18 cellular contexts compared by ENCODE assay signal in genomic region chr2:53865264-53865663, GRCh38. TPM values are rescaled to one million over a fixed set of nuclear protein-coding genes. Genes with fewer than 3 reads are reported as not detected.
DNase-seq lines count a peak whose midpoint lies in the region; ATAC-seq and TF ChIP-seq lines count a peak whose summit lies in the region.
"Had no signal": no experiment of that assay in that cellular context is flagged by ENCODE, and none has a peak within 500 bp of the region (broad histone marks: within the 10 kb centered on the region; RNA-seq: fewer than 3 reads in every experiment).

No MANE protein-coding gene starts in this region.

- peaks cover 30% of the 10 kb centered on the region for H3K36me3 Mint-ChIP-seq in progenitor cell of endocrine pancreas (ENCODE audit: insufficient read depth)
- peaks cover 36% of the 10 kb centered on the region for H3K36me3 Mint-ChIP-seq in osteocyte (ENCODE audit: unreplicated experiment)

- H3K27me3 ChIP-seq in RWPE2 (ENCODE audit: insufficient read depth, poor library complexity, severe bottlenecking), result no peaks in the 10 kb centered on the region
- H3K27me3 ChIP-seq: BE2C had no signal

- H3K36me3 ChIP-seq in RWPE2 (ENCODE audit: low read depth), result peaks cover 41% of the 10 kb centered on the region

- DNase-seq in GM04504 (ENCODE audit: low read depth), result peak; percentile 17
- DNase-seq in RWPE2 (ENCODE audit: low spot score), result no peak
- no peak for DNase-seq in progenitor cell of endocrine pancreas (ENCODE audit: low spot score, unreplicated experiment)
- no peak for DNase-seq in hypothalamus (lab: John Stamatoyannopoulos, UW)
- no peak for DNase-seq in osteocyte (ENCODE audit: extremely low spot score, unreplicated experiment)
- no peak for DNase-seq in GDM1 (lab: John Stamatoyannopoulos, UW)
- DNase-seq in glomerular visceral epithelial cell (ENCODE audit: extremely low spot score), result no peak
- DNase-seq: ACHN; BE2C; CD4-positive, alpha-beta memory T cell; DND-41; NCI-H1436 treated with DMSO at 0.1 percent for 48 hours; NCI-H2081; NCI-H510A treated with DMSO at 0.1 percent for 48 hours; OCI-M1 had no signal

- H3K4me1 ChIP-seq in RWPE2 (ENCODE audit: insufficient read depth, poor library complexity, severe bottlenecking), result peaks cover 3% of the 10 kb centered on the region
- H3K4me1 ChIP-seq: BE2C had no signal

- H3K4me3 Mint-ChIP-seq in progenitor cell of endocrine pancreas (ENCODE audit: low read depth) (no peak overlapping the region), osteocyte (ENCODE audit: unreplicated experiment) (no peak overlapping the region)
- H3K4me3 Mint-ChIP-seq: CD4-positive, alpha-beta memory T cell; IgD-negative memory B cell had no signal

- H3K27ac Mint-ChIP-seq in progenitor cell of endocrine pancreas (peak overlapping the region; percentile 55), osteocyte (ENCODE audit: unreplicated experiment) (no peak overlapping the region)

- H3K4me3 ChIP-seq in RWPE2 (ENCODE audit: severe bottlenecking), result no peak overlapping the region
- H3K4me3 ChIP-seq: HAP-1 had no signal

- no peaks in the 10 kb centered on the region for H3K27me3 Mint-ChIP-seq in progenitor cell of endocrine pancreas
- no peaks in the 10 kb centered on the region for H3K27me3 Mint-ChIP-seq in osteocyte (ENCODE audit: unreplicated experiment)
- H3K27me3 Mint-ChIP-seq: CD4-positive, alpha-beta memory T cell; IgD-negative memory B cell had no signal

- H3K4me1 Mint-ChIP-seq in progenitor cell of endocrine pancreas (ENCODE audit: low read depth) (no peaks in the 10 kb centered on the region), osteocyte (ENCODE audit: unreplicated experiment) (no peaks in the 10 kb centered on the region)

- no peaks in the 10 kb centered on the region for H3K9me3 ChIP-seq in RWPE2 (ENCODE audit: severe bottlenecking)
- H3K9me3 ChIP-seq: BE2C, HAP-1 had no signal

- H3K9me3 Mint-ChIP-seq in progenitor cell of endocrine pancreas (ENCODE audit: low read depth), result no peaks in the 10 kb centered on the region
- H3K9me3 Mint-ChIP-seq in osteocyte (ENCODE audit: unreplicated experiment), result no peaks in the 10 kb centered on the region
- H3K9me3 Mint-ChIP-seq: CD4-positive, alpha-beta memory T cell; IgD-negative memory B cell had no signal

- peak; percentile 52; the same call in 2 of the 3 replicates for ATAC-seq in RWPE2 (ENCODE audit: low read depth)
- peak; percentile 29 for ATAC-seq in esophagus mucosa

- no peak overlapping the region for H3K27ac ChIP-seq in RWPE2 (ENCODE audit: poor library complexity, severe bottlenecking)

- no peak for TF ChIP-seq CTCF in RWPE2 (IDR thresholded peaks at IDR 0.05; ENCODE audit: poor library complexity, severe bottlenecking)
- TF ChIP-seq CTCF in progenitor cell of endocrine pancreas (IDR thresholded peaks at IDR 0.05; ENCODE audit: unreplicated experiment), result no peak
- TF ChIP-seq CTCF in osteocyte (IDR thresholded peaks at IDR 0.05), result no peak

RNA-seq across cellular contexts. Expression of gene GPR75, which starts 5.5 kb away (rescaled TPM):
- total RNA-seq in esophagus mucosa (1.5 TPM), progenitor cell of endocrine pancreas (3.9 and 4.4 TPM in 2 replicates), osteocyte (1.1 and 1.2 TPM in 2 replicates)
